8 cellular contexts compared by ENCODE assay signal in the genomic region with DNA sequence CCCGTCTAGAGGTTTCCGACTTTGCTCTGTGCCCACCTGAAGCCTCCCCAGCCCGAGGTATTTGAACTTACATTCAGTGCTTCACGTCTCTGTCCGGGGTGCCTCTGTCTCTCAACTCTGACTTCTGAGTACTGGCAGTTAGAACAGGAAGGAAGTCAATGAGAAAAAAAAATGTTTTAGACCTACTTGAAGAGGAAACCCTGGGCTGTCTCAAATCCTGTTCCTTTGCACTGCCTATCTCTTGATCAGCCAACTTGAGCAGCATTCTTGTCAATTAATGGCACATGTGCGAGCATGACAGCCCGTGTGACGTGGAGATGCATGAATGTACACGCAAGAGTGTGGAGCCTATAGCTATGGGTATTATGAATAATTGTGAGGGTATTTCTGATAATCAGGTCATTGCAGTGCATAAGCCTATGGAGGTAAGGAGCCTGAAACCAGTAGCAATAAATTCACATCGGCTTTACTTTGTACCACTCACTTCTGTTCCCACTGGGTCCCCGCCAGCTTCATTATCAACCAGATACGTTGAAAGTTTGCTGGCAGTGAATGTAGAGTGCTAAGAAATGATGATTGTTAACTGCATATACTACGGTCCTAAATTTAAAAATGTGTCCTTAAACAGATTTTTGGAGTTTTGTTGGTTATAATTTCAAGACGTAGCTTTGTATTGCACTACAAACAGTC. TPM values are rescaled to one million over a fixed set of nuclear protein-coding genes. Genes with fewer than 3 reads are reported as not detected.
A peak's percentile ranks its signal among the peaks of the same experiment; 100 is the strongest.
DNase-seq lines count a peak whose midpoint lies in the region; ATAC-seq and TF ChIP-seq lines count a peak whose summit lies in the region.

A gene (minus strand): TSS at position 136 of the 690 bp plus-strand sequence. CDS start 10,889 bp downstream, outside the sequence.

- TF ChIP-seq CTCF in PC-3 (conservative IDR thresholded peaks at IDR 0.05; ENCODE audit: low read depth, low read length), result no peak

- no peaks in the 10 kb centered on the region for H3K9me3 ChIP-seq in PC-3 (ENCODE audit: low read length)

- CTCF ChIA-PET in PC-3 (lab: Charles Lee), result no interaction called here

- H3K9ac ChIP-seq in PC-3 (ENCODE audit: low read length), result peak within 1 kb of the TSS; percentile 33; the same call in 1 of the 2 replicates

- DNase-seq in PC-3 (no peak), left ventricle myocardium superior (peak; percentile 47), foreskin melanocyte (no peak), H7 (no peak)
- DNase-seq in activated effector memory CD4-positive, alpha-beta T cell treated with anti-CD3 and anti-CD28 coated beads, Interleukin-2, amount 50 U/mL, for 16 hours, result peak; percentile 90
- peak in 2 of 3 donors; percentile 49 to 56 for DNase-seq in stimulated activated CD4-positive, alpha-beta T cell treated with anti-CD3 and anti-CD28 coated beads, TNF-alpha, amount 100 ng/mL, for 1 hour (ENCODE audit: low read depth in 3 of 3, low spot score in 1 of 3)

- H3F3A ChIP-seq in PC-3 (ENCODE audit: low read length, unreplicated experiment), result no peaks in the 10 kb centered on the region

- no peaks in the 10 kb centered on the region for H3K27me3 ChIP-seq in PC-3 (ENCODE audit: low read length)
- no peaks in the 10 kb centered on the region for H3K27me3 ChIP-seq in H7 (ENCODE audit: control insufficient read depth, insufficient read depth, low read length)

- no peaks in the 10 kb centered on the region for H4K20me1 ChIP-seq in PC-3 (ENCODE audit: low read length)

- no peaks in the 10 kb centered on the region for H3K79me2 ChIP-seq in PC-3 (ENCODE audit: low read length)

- peak; percentile 58 for ATAC-seq in GM18505 (IDR thresholded peaks at IDR 0.05; ENCODE audit: unreplicated experiment)
- ATAC-seq in HG02852 (IDR thresholded peaks at IDR 0.05; ENCODE audit: unreplicated experiment), result peak; percentile 63
- peak; percentile 25 for ATAC-seq in PC-3
- peak; percentile 80 for ATAC-seq in left ventricle myocardium superior

- BruUV-seq in PC-3 (replicated peaks; lab: Mats Ljungman, UMichigan), result no TSS peak

- H3K36me3 ChIP-seq in PC-3 (ENCODE audit: low read depth, low read length), result no peaks in the 10 kb centered on the region
- no peaks in the 10 kb centered on the region for H3K36me3 ChIP-seq in H7 (replicated peaks; ENCODE audit: control insufficient read depth, insufficient read depth, low read length)

- peak within 1 kb of the TSS; percentile 84 for H3K4me2 ChIP-seq in PC-3 (ENCODE audit: low read length)

- no peaks in the 10 kb centered on the region for H3K9me2 ChIP-seq in PC-3 (replicated peaks; ENCODE audit: low read length)

- peak within 1 kb of the TSS; percentile 87 for H3K27ac ChIP-seq in PC-3 (ENCODE audit: low read length)

- H2AFZ ChIP-seq in PC-3 (ENCODE audit: low read length), result peak within 1 kb of the TSS; percentile 64

- peaks cover 17% of the 10 kb centered on the region for H3K4me1 ChIP-seq in PC-3 (ENCODE audit: insufficient read depth, low read length)

- intact Hi-C loops in PC-3 (cut with micrococcal nuclease) (loop anchor here (2.0 kb wide), 1 partner anchor 31 kb away; no protein-coding TSS in a partner anchor), left ventricle myocardium superior (cut with micrococcal nuclease) (no loop called here)

- H3K4me3 ChIP-seq in PC-3 (ENCODE audit: low read length), result peak within 1 kb of the TSS; percentile 59; the same call in 1 of the 2 replicates
- no peak within 1 kb of the TSS for H3K4me3 ChIP-seq in H7 (ENCODE audit: insufficient read depth, low read depth, low read length)

- POLR2A ChIA-PET in PC-3 (lab: Charles Lee; ENCODE audit: unreplicated experiment), result no interaction called here

- peak; percentile 73 for TF ChIP-seq POLR2A in GM18505 (IDR thresholded peaks at IDR 0.05; ENCODE audit: borderline replicate concordance, extremely low read depth, insufficient read depth, insufficient read length)

RNA-seq across cellular contexts. Expression of the gene that starts here (rescaled TPM):
- 10.4 and 12.4 TPM in 2 replicates for total RNA-seq in PC-3 (2014; rRNA removed)
- 56.0 TPM for total RNA-seq in left ventricle myocardium superior
- total RNA-seq in H7 (2014; rRNA removed; shearing (Covaris generic)), result 0.89 and 2.1 TPM in 2 replicates

Comparison
In these comparisons a context has a peak if more than half of its experiments do, and no peak if none do; other contexts are left out.
1. ATAC-seq: peak in every context shown above with its lines; median percentile 80 in left ventricle myocardium superior; 63 in HG02852; 58 in GM18505; 25 in PC-3.
2. DNase-seq: peak in activated effector memory CD4-positive, alpha-beta T cell treated with anti-CD3 and anti-CD28 coated beads, Interleukin-2, amount 50 U/mL, for 16 hours (single experiment), left ventricle myocardium superior (single experiment) and stimulated activated CD4-positive, alpha-beta T cell treated with anti-CD3 and anti-CD28 coated beads, TNF-alpha, amount 100 ng/mL, for 1 hour (2 of 3); none in PC-3 (single experiment), foreskin melanocyte (single experiment) and H7 (single experiment).